1 cellular context compared by ENCODE assay signal in genomic region chr3:10336761-10337160, GRCh38.
TF ChIP-seq lines count a peak whose summit lies in the region.

No MANE protein-coding gene starts in this region.

TF ChIP-seq in SK-N-SH treated with all-trans-retinoic acid at 6 μM for 48 hours, 23 proteins besides CTCF, POLR2A, EP300 and RAD21 (continued from another document):
- TF ChIP-seq TSHZ2 (CRISPR knock-in tag; IDR thresholded peaks at IDR 0.05) (no peak), PPARA (CRISPR knock-in tag; IDR thresholded peaks at IDR 0.05; ENCODE audit: borderline replicate concordance) (no peak)
